Comparison of ENCODE assay signal across 1 cellular context in the genomic region with DNA sequence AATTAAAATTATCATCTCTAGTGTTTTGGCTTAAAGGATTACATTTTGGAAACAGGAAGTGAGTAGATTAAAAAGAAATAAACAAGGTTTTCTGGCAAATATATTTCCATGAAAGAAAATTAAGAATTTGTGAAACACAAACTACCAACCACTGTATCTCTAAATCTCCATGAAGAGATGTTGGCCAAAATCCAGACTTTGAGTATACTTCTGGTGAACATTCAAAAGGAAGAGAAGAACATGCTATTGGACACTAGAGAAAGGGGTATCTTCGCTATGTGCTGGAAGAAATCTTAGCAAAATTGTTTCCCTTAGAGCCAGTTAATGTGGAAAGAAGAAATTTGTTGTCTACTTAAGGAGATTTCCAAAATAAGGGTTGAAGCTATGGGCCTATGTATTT.
TF ChIP-seq lines count a peak whose summit lies in the region.

No MANE protein-coding gene starts in this region.

TF ChIP-seq in K562, 482 proteins besides CTCF, POLR2A, EP300 and RAD21 (continued from another document and continues in another):
- no peak for TF ChIP-seq ZNF592 (IDR thresholded peaks at IDR 0.05)
- no peak for TF ChIP-seq ZNF133 (CRISPR knock-in tag; IDR thresholded peaks at IDR 0.05)
- TF ChIP-seq ZNF124 (CRISPR knock-in tag; IDR thresholded peaks at IDR 0.05) = no peak
- TF ChIP-seq FOXP1 (CRISPR knock-in tag; IDR thresholded peaks at IDR 0.05) = no peak
- no peak for TF ChIP-seq KAT2B (IDR thresholded peaks at IDR 0.05; ENCODE audit: low read depth, low read length)
- TF ChIP-seq COPS2 (conservative IDR thresholded peaks at IDR 0.05) = no peak
- TF ChIP-seq NR4A1 (CRISPR knock-in tag; IDR thresholded peaks at IDR 0.05) = no peak
- TF ChIP-seq NR4A1 (tag; IDR thresholded peaks at IDR 0.05) = no peak
- TF ChIP-seq POLR3G (IDR thresholded peaks at IDR 0.05; ENCODE audit: extremely low read depth, insufficient read length, insufficient replicate concordance) = no peak
- TF ChIP-seq NFIC (IDR thresholded peaks at IDR 0.05) = peak; percentile 68
- TF ChIP-seq, protein P1, sequence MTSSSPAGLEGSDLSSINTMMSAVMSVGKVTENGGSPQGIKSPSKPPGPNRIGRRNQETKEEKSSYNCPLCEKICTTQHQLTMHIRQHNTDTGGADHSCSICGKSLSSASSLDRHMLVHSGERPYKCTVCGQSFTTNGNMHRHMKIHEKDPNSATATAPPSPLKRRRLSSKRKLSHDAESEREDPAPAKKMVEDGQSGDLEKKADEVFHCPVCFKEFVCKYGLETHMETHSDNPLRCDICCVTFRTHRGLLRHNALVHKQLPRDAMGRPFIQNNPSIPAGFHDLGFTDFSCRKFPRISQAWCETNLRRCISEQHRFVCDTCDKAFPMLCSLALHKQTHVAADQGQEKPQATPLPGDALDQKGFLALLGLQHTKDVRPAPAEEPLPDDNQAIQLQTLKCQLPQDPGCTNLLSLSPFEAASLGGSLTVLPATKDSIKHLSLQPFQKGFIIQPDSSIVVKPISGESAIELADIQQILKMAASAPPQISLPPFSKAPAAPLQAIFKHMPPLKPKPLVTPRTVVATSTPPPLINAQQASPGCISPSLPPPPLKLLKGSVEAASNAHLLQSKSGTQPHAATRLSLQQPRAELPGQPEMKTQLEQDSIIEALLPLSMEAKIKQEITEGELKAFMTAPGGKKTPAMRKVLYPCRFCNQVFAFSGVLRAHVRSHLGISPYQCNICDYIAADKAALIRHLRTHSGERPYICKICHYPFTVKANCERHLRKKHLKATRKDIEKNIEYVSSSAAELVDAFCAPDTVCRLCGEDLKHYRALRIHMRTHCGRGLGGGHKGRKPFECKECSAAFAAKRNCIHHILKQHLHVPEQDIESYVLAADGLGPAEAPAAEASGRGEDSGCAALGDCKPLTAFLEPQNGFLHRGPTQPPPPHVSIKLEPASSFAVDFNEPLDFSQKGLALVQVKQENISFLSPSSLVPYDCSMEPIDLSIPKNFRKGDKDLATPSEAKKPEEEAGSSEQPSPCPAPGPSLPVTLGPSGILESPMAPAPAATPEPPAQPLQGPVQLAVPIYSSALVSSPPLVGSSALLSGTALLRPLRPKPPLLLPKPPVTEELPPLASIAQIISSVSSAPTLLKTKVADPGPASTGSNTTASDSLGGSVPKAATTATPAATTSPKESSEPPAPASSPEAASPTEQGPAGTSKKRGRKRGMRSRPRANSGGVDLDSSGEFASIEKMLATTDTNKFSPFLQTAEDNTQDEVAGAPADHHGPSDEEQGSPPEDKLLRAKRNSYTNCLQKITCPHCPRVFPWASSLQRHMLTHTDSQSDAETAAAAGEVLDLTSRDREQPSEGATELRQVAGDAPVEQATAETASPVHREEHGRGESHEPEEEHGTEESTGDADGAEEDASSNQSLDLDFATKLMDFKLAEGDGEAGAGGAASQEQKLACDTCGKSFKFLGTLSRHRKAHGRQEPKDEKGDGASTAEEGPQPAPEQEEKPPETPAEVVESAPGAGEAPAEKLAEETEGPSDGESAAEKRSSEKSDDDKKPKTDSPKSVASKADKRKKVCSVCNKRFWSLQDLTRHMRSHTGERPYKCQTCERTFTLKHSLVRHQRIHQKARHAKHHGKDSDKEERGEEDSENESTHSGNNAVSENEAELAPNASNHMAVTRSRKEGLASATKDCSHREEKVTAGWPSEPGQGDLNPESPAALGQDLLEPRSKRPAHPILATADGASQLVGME (CRISPR knock-in tag; IDR thresholded peaks at IDR 0.05) = no peak
- no peak for TF ChIP-seq RAD51 (IDR thresholded peaks at IDR 0.05; ENCODE audit: borderline replicate concordance, low read depth)
- TF ChIP-seq, protein P2, sequence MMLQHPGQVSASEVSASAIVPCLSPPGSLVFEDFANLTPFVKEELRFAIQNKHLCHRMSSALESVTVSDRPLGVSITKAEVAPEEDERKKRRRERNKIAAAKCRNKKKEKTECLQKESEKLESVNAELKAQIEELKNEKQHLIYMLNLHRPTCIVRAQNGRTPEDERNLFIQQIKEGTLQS (IDR thresholded peaks at IDR 0.05) = no peak
- TF ChIP-seq, protein P2 (CRISPR knock-in tag; conservative IDR thresholded peaks at IDR 0.05) = no peak
- TF ChIP-seq AFF4 (CRISPR knock-in tag; IDR thresholded peaks at IDR 0.05) = no peak
- no peak for TF ChIP-seq CAMTA2 (CRISPR knock-in tag; conservative IDR thresholded peaks at IDR 0.05)
- TF ChIP-seq MCM2 (IDR thresholded peaks at IDR 0.05; ENCODE audit: low read depth) = no peak
- TF ChIP-seq ZKSCAN8 (CRISPR knock-in tag; IDR thresholded peaks at IDR 0.05) = 0 out of 2 replicates have a peak, but pooled peaks have one; percentile 29
- TF ChIP-seq POLR2H (tag; IDR thresholded peaks at IDR 0.05; ENCODE audit: low read depth) = peak; percentile 63; the same call in 1 of the 2 replicates
- TF ChIP-seq, protein P3, sequence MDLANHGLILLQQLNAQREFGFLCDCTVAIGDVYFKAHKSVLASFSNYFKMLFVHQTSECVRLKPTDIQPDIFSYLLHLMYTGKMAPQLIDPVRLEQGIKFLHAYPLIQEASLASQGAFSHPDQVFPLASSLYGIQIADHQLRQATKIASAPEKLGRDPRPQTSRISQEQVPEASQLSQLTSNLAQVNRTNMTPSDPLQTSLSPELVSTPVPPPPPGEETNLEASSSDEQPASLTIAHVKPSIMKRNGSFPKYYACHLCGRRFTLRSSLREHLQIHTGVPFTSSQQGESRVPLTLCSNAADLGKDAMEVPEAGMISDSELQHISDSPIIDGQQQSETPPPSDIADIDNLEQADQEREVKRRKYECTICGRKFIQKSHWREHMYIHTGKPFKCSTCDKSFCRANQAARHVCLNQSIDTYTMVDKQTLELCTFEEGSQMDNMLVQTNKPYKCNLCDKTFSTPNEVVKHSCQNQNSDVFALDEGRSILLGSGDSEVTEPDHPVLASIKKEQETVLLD (IDR thresholded peaks at IDR 0.05) = no peak
- TF ChIP-seq SIN3B (IDR thresholded peaks at IDR 0.05; ENCODE audit: low read depth) = no peak
- no peak for TF ChIP-seq TAL1 (IDR thresholded peaks at IDR 0.05)
- TF ChIP-seq, protein P4, sequence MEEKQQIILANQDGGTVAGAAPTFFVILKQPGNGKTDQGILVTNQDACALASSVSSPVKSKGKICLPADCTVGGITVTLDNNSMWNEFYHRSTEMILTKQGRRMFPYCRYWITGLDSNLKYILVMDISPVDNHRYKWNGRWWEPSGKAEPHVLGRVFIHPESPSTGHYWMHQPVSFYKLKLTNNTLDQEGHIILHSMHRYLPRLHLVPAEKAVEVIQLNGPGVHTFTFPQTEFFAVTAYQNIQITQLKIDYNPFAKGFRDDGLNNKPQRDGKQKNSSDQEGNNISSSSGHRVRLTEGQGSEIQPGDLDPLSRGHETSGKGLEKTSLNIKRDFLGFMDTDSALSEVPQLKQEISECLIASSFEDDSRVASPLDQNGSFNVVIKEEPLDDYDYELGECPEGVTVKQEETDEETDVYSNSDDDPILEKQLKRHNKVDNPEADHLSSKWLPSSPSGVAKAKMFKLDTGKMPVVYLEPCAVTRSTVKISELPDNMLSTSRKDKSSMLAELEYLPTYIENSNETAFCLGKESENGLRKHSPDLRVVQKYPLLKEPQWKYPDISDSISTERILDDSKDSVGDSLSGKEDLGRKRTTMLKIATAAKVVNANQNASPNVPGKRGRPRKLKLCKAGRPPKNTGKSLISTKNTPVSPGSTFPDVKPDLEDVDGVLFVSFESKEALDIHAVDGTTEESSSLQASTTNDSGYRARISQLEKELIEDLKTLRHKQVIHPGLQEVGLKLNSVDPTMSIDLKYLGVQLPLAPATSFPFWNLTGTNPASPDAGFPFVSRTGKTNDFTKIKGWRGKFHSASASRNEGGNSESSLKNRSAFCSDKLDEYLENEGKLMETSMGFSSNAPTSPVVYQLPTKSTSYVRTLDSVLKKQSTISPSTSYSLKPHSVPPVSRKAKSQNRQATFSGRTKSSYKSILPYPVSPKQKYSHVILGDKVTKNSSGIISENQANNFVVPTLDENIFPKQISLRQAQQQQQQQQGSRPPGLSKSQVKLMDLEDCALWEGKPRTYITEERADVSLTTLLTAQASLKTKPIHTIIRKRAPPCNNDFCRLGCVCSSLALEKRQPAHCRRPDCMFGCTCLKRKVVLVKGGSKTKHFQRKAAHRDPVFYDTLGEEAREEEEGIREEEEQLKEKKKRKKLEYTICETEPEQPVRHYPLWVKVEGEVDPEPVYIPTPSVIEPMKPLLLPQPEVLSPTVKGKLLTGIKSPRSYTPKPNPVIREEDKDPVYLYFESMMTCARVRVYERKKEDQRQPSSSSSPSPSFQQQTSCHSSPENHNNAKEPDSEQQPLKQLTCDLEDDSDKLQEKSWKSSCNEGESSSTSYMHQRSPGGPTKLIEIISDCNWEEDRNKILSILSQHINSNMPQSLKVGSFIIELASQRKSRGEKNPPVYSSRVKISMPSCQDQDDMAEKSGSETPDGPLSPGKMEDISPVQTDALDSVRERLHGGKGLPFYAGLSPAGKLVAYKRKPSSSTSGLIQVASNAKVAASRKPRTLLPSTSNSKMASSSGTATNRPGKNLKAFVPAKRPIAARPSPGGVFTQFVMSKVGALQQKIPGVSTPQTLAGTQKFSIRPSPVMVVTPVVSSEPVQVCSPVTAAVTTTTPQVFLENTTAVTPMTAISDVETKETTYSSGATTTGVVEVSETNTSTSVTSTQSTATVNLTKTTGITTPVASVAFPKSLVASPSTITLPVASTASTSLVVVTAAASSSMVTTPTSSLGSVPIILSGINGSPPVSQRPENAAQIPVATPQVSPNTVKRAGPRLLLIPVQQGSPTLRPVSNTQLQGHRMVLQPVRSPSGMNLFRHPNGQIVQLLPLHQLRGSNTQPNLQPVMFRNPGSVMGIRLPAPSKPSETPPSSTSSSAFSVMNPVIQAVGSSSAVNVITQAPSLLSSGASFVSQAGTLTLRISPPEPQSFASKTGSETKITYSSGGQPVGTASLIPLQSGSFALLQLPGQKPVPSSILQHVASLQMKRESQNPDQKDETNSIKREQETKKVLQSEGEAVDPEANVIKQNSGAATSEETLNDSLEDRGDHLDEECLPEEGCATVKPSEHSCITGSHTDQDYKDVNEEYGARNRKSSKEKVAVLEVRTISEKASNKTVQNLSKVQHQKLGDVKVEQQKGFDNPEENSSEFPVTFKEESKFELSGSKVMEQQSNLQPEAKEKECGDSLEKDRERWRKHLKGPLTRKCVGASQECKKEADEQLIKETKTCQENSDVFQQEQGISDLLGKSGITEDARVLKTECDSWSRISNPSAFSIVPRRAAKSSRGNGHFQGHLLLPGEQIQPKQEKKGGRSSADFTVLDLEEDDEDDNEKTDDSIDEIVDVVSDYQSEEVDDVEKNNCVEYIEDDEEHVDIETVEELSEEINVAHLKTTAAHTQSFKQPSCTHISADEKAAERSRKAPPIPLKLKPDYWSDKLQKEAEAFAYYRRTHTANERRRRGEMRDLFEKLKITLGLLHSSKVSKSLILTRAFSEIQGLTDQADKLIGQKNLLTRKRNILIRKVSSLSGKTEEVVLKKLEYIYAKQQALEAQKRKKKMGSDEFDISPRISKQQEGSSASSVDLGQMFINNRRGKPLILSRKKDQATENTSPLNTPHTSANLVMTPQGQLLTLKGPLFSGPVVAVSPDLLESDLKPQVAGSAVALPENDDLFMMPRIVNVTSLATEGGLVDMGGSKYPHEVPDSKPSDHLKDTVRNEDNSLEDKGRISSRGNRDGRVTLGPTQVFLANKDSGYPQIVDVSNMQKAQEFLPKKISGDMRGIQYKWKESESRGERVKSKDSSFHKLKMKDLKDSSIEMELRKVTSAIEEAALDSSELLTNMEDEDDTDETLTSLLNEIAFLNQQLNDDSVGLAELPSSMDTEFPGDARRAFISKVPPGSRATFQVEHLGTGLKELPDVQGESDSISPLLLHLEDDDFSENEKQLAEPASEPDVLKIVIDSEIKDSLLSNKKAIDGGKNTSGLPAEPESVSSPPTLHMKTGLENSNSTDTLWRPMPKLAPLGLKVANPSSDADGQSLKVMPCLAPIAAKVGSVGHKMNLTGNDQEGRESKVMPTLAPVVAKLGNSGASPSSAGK (IDR thresholded peaks at IDR 0.05) = no peak
